35 cellular contexts compared by ENCODE assay signal in the genomic region with DNA sequence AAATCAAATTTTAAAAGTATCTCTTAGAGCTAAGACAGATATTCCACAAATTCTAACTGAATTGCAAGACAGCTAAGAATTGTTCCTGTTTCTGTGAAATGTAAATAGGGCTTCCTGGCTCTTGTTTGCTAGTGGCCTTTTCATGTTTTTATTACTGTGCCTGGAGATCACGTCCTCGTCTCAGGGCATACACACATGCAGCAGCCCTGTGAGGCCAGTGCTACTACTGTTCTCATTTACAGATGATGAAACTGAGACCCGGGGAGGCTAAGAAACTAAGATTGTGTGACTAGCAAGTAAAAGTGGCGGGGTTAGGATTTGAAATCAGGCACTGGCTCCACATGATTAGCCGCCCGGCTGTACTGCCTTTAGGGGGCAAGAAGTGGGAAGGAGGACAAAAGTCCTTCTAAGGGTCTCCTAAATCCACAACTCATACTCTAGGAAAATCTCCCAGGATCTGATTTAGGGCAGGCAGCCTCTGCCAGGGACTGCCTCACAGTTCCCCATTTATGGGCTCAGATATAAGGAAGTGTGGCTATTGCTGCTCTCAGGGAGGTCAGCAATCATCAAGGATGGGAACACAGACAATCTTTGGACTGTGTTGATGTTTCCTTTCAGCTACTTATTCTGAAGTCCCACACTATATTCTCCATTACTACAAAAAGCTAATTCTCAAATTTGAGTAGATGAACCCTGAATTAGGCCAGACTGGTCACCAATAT. TPM values are rescaled to one million over a fixed set of nuclear protein-coding genes. Genes with fewer than 3 reads are reported as not detected.
DNase-seq lines count a peak whose midpoint lies in the region; ATAC-seq and TF ChIP-seq lines count a peak whose summit lies in the region.
"Had no signal": no experiment of that assay in that cellular context is flagged by ENCODE, and none has a peak within 500 bp of the region (broad histone marks: within the 10 kb centered on the region; RNA-seq: fewer than 3 reads in every experiment).

No MANE protein-coding gene starts in this region.

- DNase-seq in COLO668 (lab: John Stamatoyannopoulos, UW; ENCODE audit: unreplicated experiment) (peak; percentile 10), ascending aorta (ENCODE audit: low spot score in 2 of 2) (no peak), left colon (no peak), stomach (no peak), NCI-H1105 treated with DMSO at 0.1 percent for 48 hours (lab: John Stamatoyannopoulos, UW) (no peak), ACHN (no peak)
- DNase-seq in stimulated activated CD4-positive, alpha-beta T cell treated with anti-CD3 and anti-CD28 coated beads, Interleukin-2, amount 100 ng/mL, for 48 hours: no peak
- no peak for DNase-seq in natural killer cell treated with Interleukin-12 subunit alpha and Interleukin-12 subunit beta and Interleukin-15 and Interleukin-18, amount 100 ng/mL, for 72 hours (ENCODE audit: low spot score)
- DNase-seq: activated CD4-positive, alpha-beta T cell treated with anti-CD3 and anti-CD28 coated beads for 4 hours; activated CD8-positive, alpha-beta memory T cell treated with anti-CD3 and anti-CD28 coated beads for 24 hours; activated naive CD4-positive, alpha-beta T cell treated with anti-CD3 and anti-CD28 coated beads, Interleukin-2, amount 50 U/mL, for 16 hours; activated T-cell treated with anti-CD3 and anti-CD28 coated beads for 4 hours; brain microvascular endothelial cell; CD4-positive, CD25-positive, alpha-beta regulatory T cell; DMS 273 treated with DMSO at 0.1 percent for 48 hours; H7; immature natural killer cell; MV-4-11; naive thymus-derived CD4-positive, alpha-beta T cell; NCI-H1694 treated with DMSO at 0.1 percent for 48 hours; NCI-H446 treated with DMSO at 0.1 percent for 48 hours; nucleus accumbens; RPMI8226; stimulated activated CD4-positive, alpha-beta T cell treated with anti-CD3 and anti-CD28 coated beads, Interleukin-12 subunit alpha, Interleukin-12 subunit beta, amount 100 ng/mL, for 4 hours; stimulated activated CD4-positive, alpha-beta T cell treated with anti-CD3 and anti-CD28 coated beads, Interleukin-4, amount 100 ng/mL, for 1 hour; SW 1271; testis; WERI-Rb-1 had no signal

- no peaks in the 10 kb centered on the region for H3K4me1 Mint-ChIP-seq in natural killer cell treated with Interleukin-12 subunit alpha and Interleukin-12 subunit beta and Interleukin-15 and Interleukin-18, amount 100 ng/mL, for 72 hours (ENCODE audit: low read depth in 2 of 2)
- H3K4me1 Mint-ChIP-seq: CD4-positive, CD25-positive, alpha-beta regulatory T cell; immature natural killer cell; memory B cell; naive thymus-derived CD4-positive, alpha-beta T cell had no signal

- no peaks in the 10 kb centered on the region for H3K36me3 Mint-ChIP-seq in natural killer cell treated with Interleukin-12 subunit alpha and Interleukin-12 subunit beta and Interleukin-15 and Interleukin-18, amount 100 ng/mL, for 72 hours
- H3K36me3 Mint-ChIP-seq: CD4-positive, CD25-positive, alpha-beta regulatory T cell; immature natural killer cell; memory B cell had no signal

- intact Hi-C loops in ascending aorta (cut with DNase I): no loop called here
- intact Hi-C loops in left colon (cut with DNase I, micrococcal nuclease): no loop called here
- intact Hi-C loops in stomach (cut with DNase I; ENCODE audit: low total_unique reads): no loop called here

- H3K9me3 Mint-ChIP-seq in natural killer cell treated with Interleukin-12 subunit alpha and Interleukin-12 subunit beta and Interleukin-15 and Interleukin-18, amount 100 ng/mL, for 72 hours: no peaks in the 10 kb centered on the region
- H3K9me3 Mint-ChIP-seq: activated T-helper 2 cell treated with anti-CD3 and anti-CD28 coated beads, Interferon-gamma antibody, Interleukin-2, Interleukin-4, amounts not matched to agents 10 μg/mL and 5 μg/mL and 100 μg/mL, durations not matched to agents 14 hours and 24 hours and 36 hours; memory B cell had no signal

- TF ChIP-seq POLR2A in stomach (IDR thresholded peaks at IDR 0.05): no peak

- no peak overlapping the region for H3K27ac Mint-ChIP-seq in natural killer cell treated with Interleukin-12 subunit alpha and Interleukin-12 subunit beta and Interleukin-15 and Interleukin-18, amount 100 ng/mL, for 72 hours
- H3K27ac Mint-ChIP-seq: activated T-helper 2 cell treated with anti-CD3 and anti-CD28 coated beads, Interferon-gamma antibody, Interleukin-2, Interleukin-4, amounts not matched to agents 10 μg/mL and 5 μg/mL and 100 μg/mL, durations not matched to agents 14 hours and 24 hours and 36 hours; CD4-positive, CD25-positive, alpha-beta regulatory T cell; immature natural killer cell; memory B cell; naive thymus-derived CD4-positive, alpha-beta T cell; progenitor cell of endocrine pancreas had no signal

- H3K4me3 ChIP-seq in ascending aorta (peak overlapping the region in 1 of 2 donors; percentile 35), stomach (no peak overlapping the region)
- H3K4me3 ChIP-seq: SJCRH30, testis had no signal

- H3K9me3 ChIP-seq in ascending aorta (no peaks in the 10 kb centered on the region), stomach (no peaks in the 10 kb centered on the region)
- H3K9me3 ChIP-seq: SJCRH30, testis had no signal

- H3K4me3 Mint-ChIP-seq in natural killer cell treated with Interleukin-12 subunit alpha and Interleukin-12 subunit beta and Interleukin-15 and Interleukin-18, amount 100 ng/mL, for 72 hours: no peak overlapping the region
- H3K4me3 Mint-ChIP-seq: CD4-positive, CD25-positive, alpha-beta regulatory T cell; immature natural killer cell; memory B cell; naive thymus-derived CD4-positive, alpha-beta T cell had no signal

- H3K27ac ChIP-seq in ascending aorta (peak overlapping the region; percentile 70 to 78), stomach (peak overlapping the region in 4 of 5 donors; percentile 17 to 88 (median 60))
- H3K27ac ChIP-seq: brain microvascular endothelial cell, HL-60, SJCRH30, testis, WERI-Rb-1 had no signal

- H3K27me3 ChIP-seq in ascending aorta (no peaks in the 10 kb centered on the region), stomach (peaks cover 0 to 31% (median 12%) of the 10 kb centered on the region in 3 donors)
- H3K27me3 ChIP-seq: SJCRH30, testis had no signal

- peaks cover 10 to 44% of the 10 kb centered on the region in 2 donors for H3K4me1 ChIP-seq in ascending aorta
- peaks cover 0 to 13% (median 0%) of the 10 kb centered on the region in 4 donors for H3K4me1 ChIP-seq in stomach
- H3K4me1 ChIP-seq: testis had no signal

- TF ChIP-seq CTCF in ascending aorta (IDR thresholded peaks at IDR 0.05) (no peak), stomach (IDR thresholded peaks at IDR 0.05) (no peak)

- TF ChIP-seq EP300 in stomach (IDR thresholded peaks at IDR 0.05): no peak

- ATAC-seq in left colon: peak; percentile 70
- ATAC-seq in natural killer cell treated with Interleukin-12 subunit alpha and Interleukin-12 subunit beta and Interleukin-15 and Interleukin-18, amount 100 ng/mL, for 72 hours: no peak
- ATAC-seq: left lobe of liver; naive thymus-derived CD4-positive, alpha-beta T cell; sciatic nerve had no signal

- WGBS in stomach, 5 donors: 44 to 62% (median 57%) methylated on average over 6 of the region's 6 CpGs

- in situ Hi-C loops in ACHN (cut with HindIII; ENCODE audit: low pct_ligation_motif_present, low pct_unique_long_range_greater_than_20kb, low sequenced_read_pairs): no loop called here

- no peaks in the 10 kb centered on the region for H3K36me3 ChIP-seq in ascending aorta
- H3K36me3 ChIP-seq in stomach: no peaks in the 10 kb centered on the region
- H3K36me3 ChIP-seq: brain microvascular endothelial cell, SJCRH30, WERI-Rb-1 had no signal

- peaks cover 19 to 48% of the 10 kb centered on the region in 2 donors for H3K27me3 Mint-ChIP-seq in natural killer cell treated with Interleukin-12 subunit alpha and Interleukin-12 subunit beta and Interleukin-15 and Interleukin-18, amount 100 ng/mL, for 72 hours

RNA-seq across cellular contexts. Expression of gene PRUNE2, which starts 7.9 kb away (rescaled TPM):
- total RNA-seq in ascending aorta (200 TPM), left colon (10 to 100 TPM; 33.6 to 80.5 TPM), stomach (100 to 1,000 TPM in 3 of 5 donors, 10 to 100 TPM in 2; 35.6 to 311 (median 119) TPM)
- polyA plus RNA-seq in stomach: 10 to 100 TPM in 1 of 3 donors, 1 to 10 TPM in 2; 2.6 to 65.0 (median 4.7) TPM
- total RNA-seq in natural killer cell treated with Interleukin-12 subunit alpha and Interleukin-12 subunit beta and Interleukin-15 and Interleukin-18, amount 100 ng/mL, for 72 hours: under 1 TPM; 0.45 to 0.57 TPM
- total RNA-seq: CD4-positive, CD25-positive, alpha-beta regulatory T cell had no signal
- polyA plus RNA-seq: naive thymus-derived CD4-positive, alpha-beta T cell had no signal

Comparison
In these comparisons a context has a peak if more than half of its experiments do, and no peak if none do; other contexts are left out.
1. RNA of gene PRUNE2, which starts 7.9 kb away (total RNA-seq): 200 TPM in ascending aorta (single experiment), 35.6 to 311 TPM in stomach and 33.6 to 80.5 TPM in left colon; 0.45 to 0.57 TPM in natural killer cell treated with Interleukin-12 subunit alpha and Interleukin-12 subunit beta and Interleukin-15 and Interleukin-18, amount 100 ng/mL, for 72 hours; every median in the first group is over 10 times any median in the second.